In the genomic region with DNA sequence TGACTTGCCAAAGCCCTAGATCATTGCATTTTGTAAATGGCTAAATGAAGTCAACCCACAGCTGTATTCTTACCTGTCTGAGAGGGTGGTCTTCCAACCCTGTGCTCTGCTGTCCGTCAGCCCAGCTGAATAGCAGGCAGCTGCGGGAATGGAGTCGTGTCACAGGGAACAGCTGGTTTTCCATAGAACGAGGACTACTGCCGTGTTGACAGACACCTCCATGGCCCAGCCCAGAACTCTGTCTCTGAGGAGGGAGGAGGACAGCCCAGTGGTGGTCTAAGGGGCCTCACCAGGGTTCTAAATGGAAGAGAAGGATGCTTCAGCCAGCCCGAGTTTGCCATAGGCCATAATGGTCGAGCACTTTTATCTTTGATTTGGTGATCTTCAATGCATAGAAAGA, we compare ENCODE assay signal across 25 cellular contexts.
"Had no signal": no experiment of that assay in that cellular context is flagged by ENCODE, and none has a peak within 500 bp of the region (broad histone marks: within the 10 kb centered on the region; RNA-seq: fewer than 3 reads in every experiment).

No MANE protein-coding gene starts in this region.

- H3K27me3 ChIP-seq: ascending aorta, Peyer's patch, SJSA1 had no signal

- DNase-seq: activated CD4-positive, alpha-beta T cell treated with anti-CD3 and anti-CD28 coated beads for 36 hours; activated CD4-positive, alpha-beta T cell treated with anti-CD3 and anti-CD28 coated beads, Interleukin-2, amount 10 ng/mL, durations not matched to agents 7 days and 5 days; activated CD4-positive, alpha-beta T cell treated with anti-CD3 and anti-CD28 coated beads, Interleukin-2, amount 50 U/mL, for 48 hours; activated CD8-positive, alpha-beta T cell treated with anti-CD3 and anti-CD28 coated beads, Interleukin-2, amount 10 ng/mL, durations not matched to agents 7 days and 5 days; activated gamma-delta T cell; activated naive CD4-positive, alpha-beta T cell treated with Interleukin-2 at 50 U/mL for 16 hours; activated naive CD8-positive, alpha-beta T cell treated with anti-CD3 and anti-CD28 coated beads, Interleukin-2, amount 10 ng/mL, durations not matched to agents 7 days and 5 days; activated T-cell treated with anti-CD3 and anti-CD28 coated beads, Interleukin-2, amount 50 U/mL, for 24 hours; amygdala; caudate nucleus; cerebellar nuclear complex; MM.1S; MV-4-11; NCI-H1092; NCI-H1694 treated with DMSO at 0.1 percent for 48 hours; NCI-H2029; NCI-H524 treated with DMSO at 0.1 percent for 48 hours; PC-3; Peyer's patch; RPMI8226; SHP77 treated with DMSO at 0.1 percent for 48 hours had no signal

- H3K9me3 ChIP-seq: ascending aorta, Peyer's patch, SJSA1, SK-N-SH had no signal

- H3K4me2 ChIP-seq: SK-N-SH had no signal

- H3K4me1 ChIP-seq: ascending aorta, Peyer's patch, SJSA1 had no signal

- ATAC-seq: activated CD4-positive, alpha-beta T cell treated with anti-CD3 and anti-CD28 coated beads for 36 hours; activated CD4-positive, CD25-positive, alpha-beta regulatory T cell treated with anti-CD3 and anti-CD28 coated beads, Interleukin-2, amount 50 U/mL, for 24 hours; activated CD8-positive, alpha-beta T cell treated with anti-CD3 and anti-CD28 coated beads, Interleukin-2, amount 10 ng/mL, durations not matched to agents 7 days and 5 days; PC-3 had no signal

- H3K4me3 ChIP-seq: ascending aorta, Peyer's patch, SJSA1 had no signal

- H3K27ac ChIP-seq: ascending aorta, Peyer's patch, SJSA1 had no signal

- H3K9ac ChIP-seq: SK-N-SH had no signal

- H3K36me3 ChIP-seq: Peyer's patch, SJSA1 had no signal
